In the genomic region with DNA sequence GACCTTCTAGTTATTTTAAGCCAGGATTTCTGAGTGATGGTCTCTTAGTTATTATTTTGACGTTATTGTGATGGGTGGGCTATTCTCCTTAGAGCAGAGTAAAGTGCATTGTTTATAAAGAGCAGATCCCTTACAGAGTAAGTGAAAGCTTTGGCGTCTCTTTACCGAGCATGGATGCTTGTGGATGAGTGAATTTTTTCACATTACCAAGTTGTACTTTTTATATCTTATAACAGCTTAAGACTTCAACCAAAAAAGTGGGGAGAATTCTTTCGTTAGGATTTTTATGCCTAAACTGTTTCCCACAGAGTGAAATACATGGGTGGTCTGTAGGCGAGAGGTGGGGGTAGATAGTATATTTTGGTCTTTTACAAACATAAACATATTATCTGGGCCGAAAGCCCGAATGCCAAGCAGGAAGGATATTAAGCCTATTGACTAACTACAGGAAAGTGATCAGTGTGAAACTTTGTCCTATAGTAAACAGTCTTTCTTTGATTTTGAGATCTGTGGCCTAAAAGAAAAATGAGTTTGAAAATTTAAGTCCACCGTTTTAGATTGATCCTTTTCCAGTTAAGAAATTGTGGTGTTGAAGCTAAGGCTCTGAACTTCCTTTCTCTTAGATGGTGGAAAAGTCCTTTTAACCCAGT, we compare ENCODE assay signal across 11 cellular contexts.
A peak's percentile ranks its signal among the peaks of the same experiment; 100 is the strongest.
DNase-seq lines count a peak whose midpoint lies in the region; ATAC-seq, FAIRE-seq and TF ChIP-seq lines count a peak whose summit lies in the region.
"Had no signal": no experiment of that assay in that cellular context is flagged by ENCODE, and none has a peak within 500 bp of the region (broad histone marks: within the 10 kb centered on the region; RNA-seq: fewer than 3 reads in every experiment).

No MANE protein-coding gene starts in this region.

- intact Hi-C loops in heart left ventricle (cut with DNase I) (loop anchor here in 4 of 10 donors (5.0 to 10.0 kb wide), 3 partner anchors 41 to 256 kb away; no protein-coding TSS in a partner anchor), cardiac septum (cut with DNase I) (no loop called here), endothelial cell of umbilical vein (cut with micrococcal nuclease) (loop anchor here (1.0 to 10.0 kb wide), 5 partner anchors 139 to 763 kb away; a partner anchor contains a TSS), uterus (cut with DNase I; ENCODE audit: low total_unique reads) (no loop called here)

- H3K4me3 ChIP-seq in heart left ventricle (peak overlapping the region in 11 of 12 donors; percentile 13 to 70 (median 59)), endothelial cell of umbilical vein (replicated peaks in 1 of 3; ENCODE audit: insufficient read depth in 1 of 3, low read depth in 1 of 3, low read length in 3 of 3) (peak overlapping the region; percentile 15 to 96 (median 28)), neuron (ENCODE audit: low read length) (no peak overlapping the region), uterus (peak overlapping the region; percentile 58 to 85)

- POLR2A ChIA-PET in endothelial cell of umbilical vein (lab: Charles Lee), result no interaction called here

- no peaks in the 10 kb centered on the region for H4K20me1 ChIP-seq in endothelial cell of umbilical vein (replicated peaks; ENCODE audit: control insufficient read depth, extremely low read depth, insufficient read depth, low read length)

- ATAC-seq in heart left ventricle (no peak), GM18907 (IDR thresholded peaks at IDR 0.05; ENCODE audit: unreplicated experiment) (no peak)
- ATAC-seq: activated naive CD4-positive, alpha-beta T cell treated with anti-CD3 and anti-CD28 coated beads, Interleukin-2, amount 50 U/mL, for 72 hours had no signal

- peak overlapping the region; percentile 99 for H3K4me2 ChIP-seq in endothelial cell of umbilical vein (ENCODE audit: insufficient read depth, low read length)

- peak overlapping the region; percentile 33 to 89 (median 84) for H3K27ac ChIP-seq in heart left ventricle
- peak overlapping the region; percentile 87 for H3K27ac ChIP-seq in endothelial cell of umbilical vein (ENCODE audit: insufficient read depth, low read depth, low read length)
- peak overlapping the region; percentile 91 to 98 for H3K27ac ChIP-seq in uterus

- peak overlapping the region; percentile 95 for H3K9ac ChIP-seq in endothelial cell of umbilical vein (replicated peaks; ENCODE audit: extremely low read depth, insufficient read depth, low read length)

- TF ChIP-seq POLR2A in heart left ventricle (IDR thresholded peaks at IDR 0.05), result no peak
- TF ChIP-seq POLR2A in endothelial cell of umbilical vein (IDR thresholded peaks at IDR 0.05; ENCODE audit: low read depth, low read length), result no peak
- no peak for TF ChIP-seq POLR2A in uterus (IDR thresholded peaks at IDR 0.05)

- no peaks in the 10 kb centered on the region for H3K9me3 ChIP-seq in heart left ventricle
- H3K9me3 ChIP-seq in endothelial cell of umbilical vein (replicated peaks; ENCODE audit: control insufficient read depth, insufficient read depth, low read length), result no peaks in the 10 kb centered on the region
- no peaks in the 10 kb centered on the region for H3K9me3 ChIP-seq in neuron (ENCODE audit: low read length)
- H3K9me3 ChIP-seq in uterus, result no peaks in the 10 kb centered on the region

- H3K79me2 ChIP-seq in endothelial cell of umbilical vein (ENCODE audit: control insufficient read depth, insufficient read depth, low read length), result peaks cover 7% of the 10 kb centered on the region

- TSS peak; percentile 10 for BruUV-seq in endothelial cell of umbilical vein (replicated peaks; lab: Mats Ljungman, UMichigan)

- no peaks in the 10 kb centered on the region for H3K9me1 ChIP-seq in endothelial cell of umbilical vein (replicated peaks; ENCODE audit: control insufficient read depth, extremely low read depth, insufficient read depth, low read length)

- H3K4me1 ChIP-seq in heart left ventricle (peaks cover 0 to 36% (median 7%) of the 10 kb centered on the region in 12 donors), endothelial cell of umbilical vein (ENCODE audit: control insufficient read depth, extremely low read depth, insufficient read depth, low read length) (peaks cover 52% of the 10 kb centered on the region), neuron (ENCODE audit: insufficient read depth, low read length) (peaks cover 32% of the 10 kb centered on the region), uterus (no peaks in the 10 kb centered on the region)

- WGBS in heart left ventricle, 4 donors, result 38 to 45% (median 39%) methylated on average over 8 of the region's 8 CpGs

- peak overlapping the region; percentile 46 for H2AFZ ChIP-seq in endothelial cell of umbilical vein (ENCODE audit: low read depth, low read length)
- peak overlapping the region; percentile 36 for H2AFZ ChIP-seq in neuron (ENCODE audit: low read depth, low read length)

- TF ChIP-seq CTCF in heart left ventricle (IDR thresholded peaks at IDR 0.05), result no peak
- TF ChIP-seq CTCF in endothelial cell of umbilical vein (IDR thresholded peaks at IDR 0.05; ENCODE audit: extremely low read depth in 1 of 2, insufficient read depth in 1 of 2, low read depth in 1 of 2, low read length in 2 of 2), result no peak
- no peak for TF ChIP-seq CTCF in uterus (IDR thresholded peaks at IDR 0.05)

- DNase-seq in heart left ventricle (no peak), cardiac septum (ENCODE audit: low spot score) (no peak), endothelial cell of umbilical vein (ENCODE audit: low read depth, low spot score) (peak; percentile 74), uterus (no peak), activated gamma-delta T cell (lab: John Stamatoyannopoulos, UW) (no peak), AG08396 (ENCODE audit: low spot score) (no peak)
- DNase-seq: KBM-7, NCI-H2227 treated with DMSO at 0.1 percent for 48 hours had no signal

- CTCF ChIA-PET in endothelial cell of umbilical vein (lab: Charles Lee), result interaction anchor here (1.1 to 1.8 kb wide), 6 partner anchors 8 to 258 kb away, joined by 3 to 7 read pairs (median 4); no protein-coding TSS in a partner anchor

- H3K27me3 ChIP-seq in heart left ventricle, result no peaks in the 10 kb centered on the region
- no peaks in the 10 kb centered on the region for H3K27me3 ChIP-seq in endothelial cell of umbilical vein (ENCODE audit: control insufficient read depth in 2 of 2, insufficient read depth in 2 of 2, low read length in 2 of 2)
- H3K27me3 ChIP-seq in neuron (ENCODE audit: insufficient read depth, low read length), result no peaks in the 10 kb centered on the region
- no peaks in the 10 kb centered on the region for H3K27me3 ChIP-seq in uterus

- dilution Hi-C loops in endothelial cell of umbilical vein (cut with MboI; ENCODE audit: extremely low pct_ligation_motif_present, low sequenced_read_pairs), result no loop called here

- FAIRE-seq in endothelial cell of umbilical vein (lab: Jason Lieb, UNC), result peak; percentile 72

- H3K36me3 ChIP-seq in heart left ventricle, result peaks cover 0 to 5% (median 0%) of the 10 kb centered on the region in 9 donors
- H3K36me3 ChIP-seq in endothelial cell of umbilical vein (ENCODE audit: control insufficient read depth in 2 of 2, extremely low read depth in 1 of 2, insufficient read depth in 2 of 2, low read length in 2 of 2), result no peaks in the 10 kb centered on the region
- no peaks in the 10 kb centered on the region for H3K36me3 ChIP-seq in neuron (ENCODE audit: insufficient read depth, low read length)
- no peaks in the 10 kb centered on the region for H3K36me3 ChIP-seq in uterus

TF ChIP-seq in endothelial cell of umbilical vein, 7 proteins besides CTCF, POLR2A, EP300 and RAD21:
- TF ChIP-seq FOS (IDR thresholded peaks at IDR 0.05; ENCODE audit: borderline replicate concordance, insufficient read depth, low read length) (no peak), JUN (IDR thresholded peaks at IDR 0.05; ENCODE audit: borderline replicate concordance, insufficient read depth, insufficient read length, low read depth) (no peak), POLR2AphosphoS5 (IDR thresholded peaks at IDR 0.05; ENCODE audit: insufficient read depth, low read depth, low read length) (no peak), MYC (IDR thresholded peaks at IDR 0.05; ENCODE audit: low read depth, low read length) (no peak), EZH2 (IDR thresholded peaks at IDR 0.05; ENCODE audit: borderline replicate concordance, low read depth, low read length, severe bottlenecking) (no peak), GATA2 (IDR thresholded peaks at IDR 0.05; ENCODE audit: insufficient read depth, insufficient read length, low read depth, low read length) (no peak)
- TF ChIP-seq, protein P1, sequence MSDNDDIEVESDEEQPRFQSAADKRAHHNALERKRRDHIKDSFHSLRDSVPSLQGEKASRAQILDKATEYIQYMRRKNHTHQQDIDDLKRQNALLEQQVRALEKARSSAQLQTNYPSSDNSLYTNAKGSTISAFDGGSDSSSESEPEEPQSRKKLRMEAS (IDR thresholded peaks at IDR 0.05; ENCODE audit: insufficient read depth, insufficient read length), result no peak
TF ChIP-seq in endothelial cell of umbilical vein: peak in this region for 0.
